19 cellular contexts compared by ENCODE assay signal in genomic region chr7:93028610-93029009, GRCh38.
A peak's percentile ranks its signal among the peaks of the same experiment; 100 is the strongest.
DNase-seq lines count a peak whose midpoint lies in the region; ATAC-seq and TF ChIP-seq lines count a peak whose summit lies in the region.
"Had no signal": no experiment of that assay in that cellular context is flagged by ENCODE, and none has a peak within 500 bp of the region (broad histone marks: within the 10 kb centered on the region; RNA-seq: fewer than 3 reads in every experiment).

No MANE protein-coding gene starts in this region.

- in situ Hi-C loops in mammary epithelial cell (cut with MboI; ENCODE audit: low sequenced_read_pairs in 2 of 2), result no loop called here

- intact Hi-C loops in MCF 10A (cut with micrococcal nuclease) (no loop called here), breast epithelium (cut with DNase I; ENCODE audit: low total_unique reads) (no loop called here), mammary epithelial cell (cut with micrococcal nuclease) (no loop called here)

- H3K79me1 ChIP-seq in neuronal stem cell (ENCODE audit: low read depth, low read length), result no peaks in the 10 kb centered on the region

- peak overlapping the region; percentile 16 for H3K27ac Mint-ChIP-seq in MCF 10A (ENCODE audit: low read depth, unreplicated experiment)
- H3K27ac Mint-ChIP-seq: B cell; CD4-positive, alpha-beta T cell; CD8-positive, alpha-beta T cell had no signal

- H4K8ac ChIP-seq in neuronal stem cell (ENCODE audit: low read depth, low read length), result peak overlapping the region; percentile 97

- no peaks in the 10 kb centered on the region for H4K20me1 ChIP-seq in mammary epithelial cell (ENCODE audit: insufficient read depth, low read length)
- H4K20me1 ChIP-seq: BLaER1 treated with 17β-estradiol and CSF1 and Interleukin-3, amounts not matched to agents 10 nM and 100 nM had no signal

- no peak overlapping the region for H3K4me2 ChIP-seq in mammary epithelial cell (ENCODE audit: insufficient read depth, low read depth, low read length)
- no peak overlapping the region for H3K4me2 ChIP-seq in neuronal stem cell (ENCODE audit: insufficient read depth, low read length, poor library complexity, severe bottlenecking)
- H3K4me2 ChIP-seq: A549; BLaER1 treated with 17β-estradiol and CSF1 and Interleukin-3, amounts not matched to agents 10 nM and 100 nM had no signal

- no peak overlapping the region for H4K91ac ChIP-seq in neuronal stem cell (ENCODE audit: low read depth, low read length, poor library complexity)

- DNase-seq in MCF 10A (ENCODE audit: unreplicated experiment), result no peak
- no peak for DNase-seq in breast epithelium (ENCODE audit: low spot score in 2 of 2)
- DNase-seq in RWPE1 (ENCODE audit: low spot score), result no peak
- no peak for DNase-seq in mammary epithelial cell
- no peak for DNase-seq in neuronal stem cell (ENCODE audit: low spot score)
- DNase-seq: AML-193; Caco-2; Calu3; CD4-positive, alpha-beta T cell; CD8-positive, alpha-beta T cell; DMS79 treated with DMSO at 0.1 percent for 48 hours; GF-D8 had no signal

- H3K4me3 ChIP-seq in breast epithelium, result no peak overlapping the region
- no peak overlapping the region for H3K4me3 ChIP-seq in mammary epithelial cell (replicated peaks in 1 of 3; ENCODE audit: insufficient read depth in 1 of 3, low read depth in 2 of 3, low read length in 3 of 3)
- H3K4me3 ChIP-seq in neuronal stem cell (ENCODE audit: low read length in 2 of 2), result no peak overlapping the region
- H3K4me3 ChIP-seq: A549; BLaER1 treated with 17β-estradiol and CSF1 and Interleukin-3, amounts not matched to agents 10 nM and 100 nM had no signal

- H3K27me3 Mint-ChIP-seq in MCF 10A (ENCODE audit: insufficient read depth, unreplicated experiment), result no peaks in the 10 kb centered on the region

- H3K4me3 Mint-ChIP-seq in MCF 10A (ENCODE audit: unreplicated experiment), result no peak overlapping the region
- H3K4me3 Mint-ChIP-seq: B cell; CD4-positive, alpha-beta T cell; CD8-positive, alpha-beta T cell had no signal

- peak overlapping the region; percentile 17 for H2AK5ac ChIP-seq in neuronal stem cell (ENCODE audit: low read depth, low read length)

- no peaks in the 10 kb centered on the region for H3K4me1 ChIP-seq in breast epithelium
- peaks cover 16% of the 10 kb centered on the region for H3K4me1 ChIP-seq in mammary epithelial cell (ENCODE audit: insufficient read depth, low read length)
- H3K4me1 ChIP-seq in neuronal stem cell (ENCODE audit: control insufficient read depth in 2 of 2, insufficient read depth in 1 of 2, low read depth in 1 of 2, low read length in 2 of 2), result no peaks in the 10 kb centered on the region
- H3K4me1 ChIP-seq: A549; BLaER1 treated with 17β-estradiol and CSF1 and Interleukin-3, amounts not matched to agents 10 nM and 100 nM; Caco-2 had no signal

- peak overlapping the region; percentile 69 for H2BK15ac ChIP-seq in neuronal stem cell (ENCODE audit: low read length)

- H2BK5ac ChIP-seq in neuronal stem cell (ENCODE audit: low read length), result peak overlapping the region; percentile 11

- POLR2A ChIA-PET in MCF 10A (lab: Yijun Ruan, JAX) (interaction anchor here (0.6 to 0.9 kb wide), 2 partner anchors 17 to 500 kb away, joined by 3 read pairs; partner anchors contain the start of genes PEX1 and RBM48), RWPE1 (lab: Yijun Ruan, JAX; ENCODE audit: low non-redundant PET) (no interaction called here)

- H3K9me3 Mint-ChIP-seq in MCF 10A (ENCODE audit: unreplicated experiment), result peaks cover 7% of the 10 kb centered on the region

- BruUV-seq in MCF 10A (replicated peaks; lab: Mats Ljungman, UMichigan), result no TSS peak
- BruUV-seq in mammary epithelial cell (replicated peaks; lab: Mats Ljungman, UMichigan), result no TSS peak

- ATAC-seq in HG03520 (IDR thresholded peaks at IDR 0.05; ENCODE audit: unreplicated experiment), result no peak
- ATAC-seq in HG03439 (IDR thresholded peaks at IDR 0.05; ENCODE audit: unreplicated experiment), result no peak
- ATAC-seq: A549; CD8-positive, alpha-beta T cell had no signal

- peak overlapping the region; percentile 61 for H3K18ac ChIP-seq in neuronal stem cell (ENCODE audit: low read length)

- TF ChIP-seq POLR2A in breast epithelium (IDR thresholded peaks at IDR 0.05), result no peak

- no peak for TF ChIP-seq CTCF in MCF 10A (IDR thresholded peaks at IDR 0.05; ENCODE audit: unreplicated experiment)
- no peak for TF ChIP-seq CTCF in breast epithelium (IDR thresholded peaks at IDR 0.05)
- no peak for TF ChIP-seq CTCF in RWPE1 (conservative IDR thresholded peaks at IDR 0.05; ENCODE audit: low read depth)
- TF ChIP-seq CTCF in mammary epithelial cell (conservative IDR thresholded peaks at IDR 0.05 in 1 of 2, IDR thresholded peaks at IDR 0.05 in 1 of 2; ENCODE audit: extremely low read depth in 1 of 2, insufficient read depth in 1 of 2, low read depth in 1 of 2, low read length in 2 of 2), result no peak

- H2BK120ac ChIP-seq in neuronal stem cell (ENCODE audit: low read depth, low read length), result no peak overlapping the region

- H3K9ac ChIP-seq in mammary epithelial cell (ENCODE audit: insufficient read depth, low read length) (no peak overlapping the region), neuronal stem cell (ENCODE audit: low read depth, low read length, poor library complexity) (no peak overlapping the region)
- H3K9ac ChIP-seq: BLaER1 treated with 17β-estradiol and CSF1 and Interleukin-3, amounts not matched to agents 10 nM and 100 nM had no signal

- WGBS in mammary epithelial cell (ENCODE audit: low coverage, missing lambda C conversion rate), result 94% methylated on average over 3 of the region's 3 CpGs
- WGBS in neuronal stem cell (ENCODE audit: extremely low coverage in 2 of 2, insufficient read length in 2 of 2, insufficient replicate concordance in 1 of 2), 2 donors, result no CpG with 5 or more reads among the region's 3 CpGs

- CTCF ChIA-PET in MCF 10A (lab: Yijun Ruan, JAX) (no interaction called here), RWPE1 (lab: Yijun Ruan, JAX) (interaction anchor here (0.6 kb wide), 1 partner anchor 101 kb away, joined by 3 read pairs; no protein-coding TSS in a partner anchor), mammary epithelial cell (lab: Charles Lee; ENCODE audit: low non-redundant PET) (no interaction called here)

- dilution Hi-C loops in mammary epithelial cell (cut with HindIII; ENCODE audit: low sequenced_read_pairs), result no loop called here

- H2AFZ ChIP-seq in mammary epithelial cell (ENCODE audit: low read depth, low read length) (peak overlapping the region; percentile 57), neuronal stem cell (ENCODE audit: low read length) (no peak overlapping the region)

- H3K4me1 Mint-ChIP-seq in MCF 10A (ENCODE audit: insufficient read depth, unreplicated experiment), result peaks cover 7% of the 10 kb centered on the region
- H3K4me1 Mint-ChIP-seq: B cell had no signal

- no peaks in the 10 kb centered on the region for H3K36me3 Mint-ChIP-seq in MCF 10A (ENCODE audit: insufficient read depth, unreplicated experiment)

- H3K14ac ChIP-seq in neuronal stem cell (ENCODE audit: low read length), result peak overlapping the region; percentile 50

- no peaks in the 10 kb centered on the region for H3K27me3 ChIP-seq in breast epithelium
- no peaks in the 10 kb centered on the region for H3K27me3 ChIP-seq in mammary epithelial cell (ENCODE audit: insufficient read depth, low read length)
- no peaks in the 10 kb centered on the region for H3K27me3 ChIP-seq in neuronal stem cell (ENCODE audit: control insufficient read depth in 3 of 3, insufficient read depth in 3 of 3, low read depth in 1 of 3, low read length in 3 of 3)
- H3K27me3 ChIP-seq: BLaER1 treated with 17β-estradiol and CSF1 and Interleukin-3, amounts not matched to agents 10 nM and 100 nM had no signal

- H3K36me3 ChIP-seq in breast epithelium (no peaks in the 10 kb centered on the region), mammary epithelial cell (ENCODE audit: insufficient read depth, low read length) (no peaks in the 10 kb centered on the region), neuronal stem cell (replicated peaks in 1 of 2; ENCODE audit: control insufficient read depth in 2 of 2, insufficient read depth in 2 of 2, low read length in 2 of 2) (no peaks in the 10 kb centered on the region)
- H3K36me3 ChIP-seq: BLaER1 treated with 17β-estradiol and CSF1 and Interleukin-3, amounts not matched to agents 10 nM and 100 nM had no signal

- H3K79me2 ChIP-seq in mammary epithelial cell (ENCODE audit: insufficient read depth, low read length), result no peaks in the 10 kb centered on the region

- no peak overlapping the region for H3K23ac ChIP-seq in neuronal stem cell (ENCODE audit: low read depth, low read length, poor library complexity)

- no peak overlapping the region for H3K27ac ChIP-seq in breast epithelium
- H3K27ac ChIP-seq in RWPE1, result peak overlapping the region; percentile 44
- H3K27ac ChIP-seq in mammary epithelial cell (ENCODE audit: insufficient read depth, low read depth, low read length), result no peak overlapping the region
- no peak overlapping the region for H3K27ac ChIP-seq in neuronal stem cell (replicated peaks; ENCODE audit: low read length)
- H3K27ac ChIP-seq: 22Rv1; A549; BLaER1 treated with 17β-estradiol and CSF1 and Interleukin-3, amounts not matched to agents 10 nM and 100 nM; C4-2B had no signal

- H3K4ac ChIP-seq in neuronal stem cell (ENCODE audit: low read length), result no peak overlapping the region

- peak overlapping the region; percentile 63 for H2BK12ac ChIP-seq in neuronal stem cell (ENCODE audit: low read length)

- peaks cover 0 to 6% of the 10 kb centered on the region in 2 donors for H3K9me3 ChIP-seq in breast epithelium
- H3K9me3 ChIP-seq in mammary epithelial cell (replicated peaks; ENCODE audit: insufficient read depth, low read length), result no peaks in the 10 kb centered on the region
- peaks cover 0 to 13% of the 10 kb centered on the region in 2 donors for H3K9me3 ChIP-seq in neuronal stem cell (replicated peaks in 1 of 2; ENCODE audit: control insufficient read depth in 2 of 2, insufficient read depth in 1 of 2, low read depth in 1 of 2, low read length in 2 of 2)
- H3K9me3 ChIP-seq: A549 had no signal
